Comparison of ENCODE assay signal across 14 cellular contexts in the genomic region with DNA sequence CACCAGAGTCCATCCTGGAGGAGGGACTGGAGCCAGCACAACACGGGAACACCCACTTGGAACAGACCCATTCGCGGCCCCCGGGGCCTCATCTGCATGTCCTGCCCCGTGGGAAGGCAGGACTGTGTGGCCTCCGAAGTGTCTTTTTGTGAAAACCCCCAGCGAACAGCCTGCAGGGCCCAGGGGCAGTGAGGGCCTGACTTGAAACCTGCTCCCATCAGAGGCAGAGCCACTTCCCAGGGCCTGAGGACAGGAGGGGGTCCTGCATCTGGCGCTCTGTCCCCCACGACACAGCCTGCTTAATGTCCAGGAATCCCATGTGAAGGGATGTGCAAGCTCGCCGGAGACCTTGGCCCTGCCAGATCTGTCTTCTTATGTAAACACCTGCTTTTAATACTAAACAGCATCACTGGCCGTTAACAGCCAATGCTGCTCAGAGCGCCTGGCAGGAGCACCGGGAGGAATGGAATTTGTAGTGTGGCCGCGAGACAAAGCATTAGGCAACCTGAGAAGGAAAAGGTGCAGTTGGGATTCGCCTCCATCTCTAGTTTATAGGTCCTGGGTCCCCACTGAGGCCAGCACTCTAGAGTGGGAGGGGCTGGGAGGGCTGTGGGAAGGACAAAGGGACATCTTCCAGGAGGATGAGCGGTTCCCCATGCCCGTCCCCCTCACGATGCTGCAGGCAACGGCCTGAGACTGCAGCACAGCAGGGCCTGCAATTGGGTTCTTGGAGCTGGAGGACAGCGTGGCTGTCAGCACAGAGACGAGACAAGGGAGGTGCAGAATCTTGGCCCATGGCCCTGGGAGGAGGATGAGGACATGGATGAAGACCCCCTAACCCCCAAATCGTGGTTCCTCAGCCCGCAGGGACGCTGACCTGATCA. TPM values are rescaled to one million over a fixed set of nuclear protein-coding genes. Genes with fewer than 3 reads are reported as not detected.
DNase-seq lines count a peak whose midpoint lies in the region; ATAC-seq and TF ChIP-seq lines count a peak whose summit lies in the region.
"Had no signal": no experiment of that assay in that cellular context is flagged by ENCODE, and none has a peak within 500 bp of the region (broad histone marks: within the 10 kb centered on the region; RNA-seq: fewer than 3 reads in every experiment).

No MANE protein-coding gene starts in this region.

- POLR2A ChIA-PET in IMR-90 (lab: Charles Lee; ENCODE audit: unreplicated experiment): interaction anchor here (0.6 kb wide), 1 partner anchor 11 kb away, joined by 3 read pairs; no protein-coding TSS in a partner anchor

- no TSS peak for BruUV-seq in IMR-90 (replicated peaks; lab: Mats Ljungman, UMichigan)

- peaks cover 35% of the 10 kb centered on the region for H3K36me3 ChIP-seq in IMR-90 (ENCODE audit: control insufficient read depth, insufficient read depth, low read length)
- H3K36me3 ChIP-seq in hepatocyte (replicated peaks; ENCODE audit: insufficient read depth, low read depth): no peaks in the 10 kb centered on the region

- 36% methylated on average over 8 of the region's 26 CpGs; no CpG with 5 or more reads in 1 of the 2 experiments for WGBS in IMR-90 (ENCODE audit: extremely low coverage in 2 of 2, insufficient read length in 1 of 2), 2 experiments
- WGBS in hepatocyte (ENCODE audit: low lambda C conversion rate, missing lambda C conversion rate): 62% methylated on average over 26 of the region's 26 CpGs

- peaks cover 17% of the 10 kb centered on the region for H3K36me3 Mint-ChIP-seq in progenitor cell of endocrine pancreas (ENCODE audit: insufficient read depth)
- peaks cover 31% of the 10 kb centered on the region for H3K36me3 Mint-ChIP-seq in activated naive CD8-positive, alpha-beta T cell treated with anti-CD3 and anti-CD28 coated beads, Interleukin-2, amount 50 U/mL, for 24 hours (ENCODE audit: low read depth)

- H3K4me2 ChIP-seq in IMR-90 (ENCODE audit: low read depth, low read length) (no peak overlapping the region), hepatocyte (peak overlapping the region; percentile 43)

- H3K9ac ChIP-seq in IMR-90 (ENCODE audit: low read depth, low read length): no peak overlapping the region

- no peak overlapping the region for H3K56ac ChIP-seq in IMR-90 (ENCODE audit: extremely low read depth, insufficient read depth, low read length)

- H3K4me1 Mint-ChIP-seq in progenitor cell of endocrine pancreas (ENCODE audit: low read depth): no peaks in the 10 kb centered on the region
- H3K4me1 Mint-ChIP-seq in activated naive CD8-positive, alpha-beta T cell treated with anti-CD3 and anti-CD28 coated beads, Interleukin-2, amount 50 U/mL, for 24 hours: peaks cover 3% of the 10 kb centered on the region

- no peak overlapping the region for H3K4ac ChIP-seq in IMR-90 (ENCODE audit: low read depth, low read length)

- peaks cover 5% of the 10 kb centered on the region; the same call in 1 of the 2 replicates for H3K9me1 ChIP-seq in IMR-90 (ENCODE audit: insufficient read depth, low read length)

- TF ChIP-seq RAD21 in IMR-90 (IDR thresholded peaks at IDR 0.05; ENCODE audit: low read length): no peak

- no peak overlapping the region for H3K27ac ChIP-seq in IMR-90 (ENCODE audit: insufficient read depth, low read length)
- H3K27ac ChIP-seq in hepatocyte: no peak overlapping the region

- no peak overlapping the region for H2BK120ac ChIP-seq in IMR-90 (ENCODE audit: low read depth, low read length)

- TF ChIP-seq CTCF in IMR-90 (conservative IDR thresholded peaks at IDR 0.05; ENCODE audit: low read depth, low read length) (no peak), hepatocyte (IDR thresholded peaks at IDR 0.05; ENCODE audit: poor library complexity) (no peak), progenitor cell of endocrine pancreas (IDR thresholded peaks at IDR 0.05; ENCODE audit: unreplicated experiment) (no peak)

- H3K27me3 Mint-ChIP-seq in progenitor cell of endocrine pancreas: no peaks in the 10 kb centered on the region
- no peaks in the 10 kb centered on the region for H3K27me3 Mint-ChIP-seq in activated naive CD8-positive, alpha-beta T cell treated with anti-CD3 and anti-CD28 coated beads, Interleukin-2, amount 50 U/mL, for 24 hours
- H3K27me3 Mint-ChIP-seq: activated naive CD8-positive, alpha-beta T cell treated with anti-CD3 and anti-CD28 coated beads, Interleukin-2, amount 10 ng/mL, durations not matched to agents 7 days and 5 days had no signal

- H2AK9ac ChIP-seq in IMR-90 (replicated peaks; ENCODE audit: low read depth, low read length, poor library complexity): peak overlapping the region; percentile 9

- no peak overlapping the region for H2AK5ac ChIP-seq in IMR-90 (ENCODE audit: low read depth, low read length)

- no peaks in the 10 kb centered on the region for H3K9me2 ChIP-seq in hepatocyte (replicated peaks; ENCODE audit: insufficient read depth)

- no peak overlapping the region for H3K18ac ChIP-seq in IMR-90 (ENCODE audit: low read depth, low read length)

- H3K14ac ChIP-seq in IMR-90 (replicated peaks; ENCODE audit: low read depth, low read length): no peak overlapping the region

- H3K4me3 Mint-ChIP-seq in progenitor cell of endocrine pancreas (ENCODE audit: low read depth): no peak overlapping the region
- no peak overlapping the region for H3K4me3 Mint-ChIP-seq in activated naive CD8-positive, alpha-beta T cell treated with anti-CD3 and anti-CD28 coated beads, Interleukin-2, amount 50 U/mL, for 24 hours
- H3K4me3 Mint-ChIP-seq: activated naive CD8-positive, alpha-beta T cell treated with anti-CD3 and anti-CD28 coated beads, Interleukin-2, amount 10 ng/mL, durations not matched to agents 7 days and 5 days had no signal

- H4K20me1 ChIP-seq in IMR-90 (ENCODE audit: insufficient read depth, low read length) (0 out of 2 replicates have a peak, but pooled peaks cover 8% of the 10 kb centered on the region), hepatocyte (ENCODE audit: insufficient read depth, poor library complexity, severe bottlenecking) (no peaks in the 10 kb centered on the region)

- dilution Hi-C loops in IMR-90 (cut with HindIII; ENCODE audit: low sequenced_read_pairs, unreplicated experiment): no loop called here

- no peak overlapping the region for H2BK15ac ChIP-seq in IMR-90 (ENCODE audit: low read depth, low read length)

- no peak overlapping the region for H4K8ac ChIP-seq in IMR-90 (ENCODE audit: low read depth in 2 of 2, low read length in 2 of 2)

- ATAC-seq in IMR-90 (ENCODE audit: low read depth) (peak; percentile 61), HG03196 (IDR thresholded peaks at IDR 0.05; ENCODE audit: unreplicated experiment) (no peak), HG03095 (IDR thresholded peaks at IDR 0.05; ENCODE audit: unreplicated experiment) (no peak)
- no peak for ATAC-seq in activated naive CD8-positive, alpha-beta T cell treated with anti-CD3 and anti-CD28 coated beads, Interleukin-2, amount 50 U/mL, for 24 hours

- no peak overlapping the region for H2BK5ac ChIP-seq in IMR-90 (ENCODE audit: low read depth, low read length, poor library complexity, severe bottlenecking)

- H3K27me3 ChIP-seq in IMR-90 (ENCODE audit: control insufficient read depth, insufficient read depth, low read length) (no peaks in the 10 kb centered on the region), hepatocyte (no peaks in the 10 kb centered on the region)

- in situ Hi-C loops in IMR-90 (cut with MboI; ENCODE audit: low sequenced_read_pairs): no loop called here

- H3K23ac ChIP-seq in IMR-90 (ENCODE audit: low read depth, low read length): peak overlapping the region; percentile 35; the same call in 1 of the 2 replicates

- H3K27ac Mint-ChIP-seq in progenitor cell of endocrine pancreas: peak overlapping the region; percentile 11
- no peak overlapping the region for H3K27ac Mint-ChIP-seq in activated naive CD8-positive, alpha-beta T cell treated with anti-CD3 and anti-CD28 coated beads, Interleukin-2, amount 50 U/mL, for 24 hours
- H3K27ac Mint-ChIP-seq: activated naive CD8-positive, alpha-beta T cell treated with anti-CD3 and anti-CD28 coated beads, Interleukin-2, amount 10 ng/mL, durations not matched to agents 7 days and 5 days had no signal

- H3K9me3 Mint-ChIP-seq in progenitor cell of endocrine pancreas (ENCODE audit: low read depth): no peaks in the 10 kb centered on the region
- no peaks in the 10 kb centered on the region for H3K9me3 Mint-ChIP-seq in activated naive CD8-positive, alpha-beta T cell treated with anti-CD3 and anti-CD28 coated beads, Interleukin-2, amount 50 U/mL, for 24 hours
- H3K9me3 Mint-ChIP-seq: activated naive CD8-positive, alpha-beta T cell treated with anti-CD3 and anti-CD28 coated beads, Interleukin-2, amount 10 ng/mL, durations not matched to agents 7 days and 5 days had no signal

- H3K4me1 ChIP-seq in IMR-90 (ENCODE audit: control insufficient read depth, insufficient read depth, low read length) (no peaks in the 10 kb centered on the region), hepatocyte (ENCODE audit: insufficient read depth) (peaks cover 5% of the 10 kb centered on the region)

- H3K4me3 ChIP-seq in IMR-90 (ENCODE audit: insufficient read depth, low read depth, low read length): no peak overlapping the region
- H3K4me3 ChIP-seq in hepatocyte: no peak overlapping the region

- no peaks in the 10 kb centered on the region; a peak in 1 of 4 replicates for H3K79me1 ChIP-seq in IMR-90 (ENCODE audit: low read depth in 1 of 2, low read length in 2 of 2)

- no peak overlapping the region for H2BK20ac ChIP-seq in IMR-90 (ENCODE audit: low read depth, low read length)

- H4K91ac ChIP-seq in IMR-90 (ENCODE audit: insufficient read depth, low read depth, low read length): no peak overlapping the region

- no peaks in the 10 kb centered on the region for H3K79me2 ChIP-seq in hepatocyte

- TF ChIP-seq POLR2A in IMR-90 (IDR thresholded peaks at IDR 0.05; ENCODE audit: low read depth, low read length): no peak

- CTCF ChIA-PET in IMR-90 (lab: Yijun Ruan, JAX): no interaction called here

- no peak overlapping the region for H4K5ac ChIP-seq in IMR-90 (ENCODE audit: low read depth, low read length)

- intact Hi-C loops in IMR-90 (cut with micrococcal nuclease): loop anchor here (5.0 kb wide), 1 partner anchor 36 kb away; the partner anchor contains the start of genes GALR2 and SRP68

- peak; percentile 17 for DNase-seq in IMR-90
- peak; percentile 64 for DNase-seq in SK-N-DZ (ENCODE audit: low spot score)
- DNase-seq in hepatocyte (ENCODE audit: low spot score): no peak
- DNase-seq in progenitor cell of endocrine pancreas (ENCODE audit: low spot score, unreplicated experiment): no peak
- no peak for DNase-seq in activated naive CD8-positive, alpha-beta T cell treated with anti-CD3 and anti-CD28 coated beads, Interleukin-2, amount 50 U/mL, for 24 hours
- DNase-seq: activated CD4-positive, CD25-positive, alpha-beta regulatory T cell; activated naive CD8-positive, alpha-beta T cell treated with anti-CD3 and anti-CD28 coated beads, Interleukin-2, amount 10 ng/mL, durations not matched to agents 7 days and 5 days; MM.1S; stimulated activated CD4-positive, alpha-beta T cell treated with anti-CD3 and anti-CD28 coated beads, Interleukin-4, amount 100 ng/mL, for 24 hours; stimulated activated naive CD4-positive, alpha-beta T cell; SW 1271 had no signal

- H2AFZ ChIP-seq in IMR-90 (replicated peaks; ENCODE audit: low read length, poor library complexity) (peak overlapping the region; percentile 37), hepatocyte (no peak overlapping the region)

- H3K9me3 ChIP-seq in IMR-90 (ENCODE audit: control insufficient read depth, insufficient read depth, low read length) (no peaks in the 10 kb centered on the region), hepatocyte (ENCODE audit: low read depth) (no peaks in the 10 kb centered on the region)

RNA-seq across cellular contexts. Expression of gene EVPL, which starts 9.6 kb away (rescaled TPM):
- not detected in 2 replicates for total RNA-seq in IMR-90 (2012; rRNA removed)
- not detected in 2 replicates for polyA plus RNA-seq in IMR-90 (2012; rRNA removed)
- not detected in 2 replicates for polyA plus RNA-seq in IMR-90 (2012; cell fraction: cytosol; rRNA removed)
- 0.01 TPM in 1 of 2 replicates, not detected in the other for polyA plus RNA-seq in IMR-90 (2012; cell fraction: nucleus; rRNA removed; ENCODE audit: low replicate concordance)
- 0.95 and 1.2 TPM in 2 replicates for polyA plus RNA-seq in SK-N-DZ (2014; cell fraction: cytosol; rRNA removed)
- 2.9 and 3.9 TPM in 2 replicates for polyA plus RNA-seq in SK-N-DZ (2014; cell fraction: nucleus; rRNA removed)
- total RNA-seq in hepatocyte: 0.48 and 2.7 TPM in 2 replicates
- 2.0 and 4.6 TPM in 2 replicates for polyA plus RNA-seq in hepatocyte
- total RNA-seq in progenitor cell of endocrine pancreas: 0.05 TPM in 1 of 2 replicates, not detected in the other

RNA-seq across cellular contexts. Expression of gene SRP68, which starts 35.6 kb away (rescaled TPM):
- total RNA-seq in IMR-90 (2012; rRNA removed) (47.1 and 47.2 TPM in 2 replicates), hepatocyte (41.2 and 44.1 TPM in 2 replicates), progenitor cell of endocrine pancreas (74.9 and 79.4 TPM in 2 replicates)
- polyA plus RNA-seq in IMR-90 (2012; rRNA removed) (69.1 and 82.6 TPM in 2 replicates), hepatocyte (51.3 and 70.1 TPM in 2 replicates)
- 28.2 and 52.1 TPM in 2 replicates for polyA plus RNA-seq in IMR-90 (2012; cell fraction: cytosol; rRNA removed)
- polyA plus RNA-seq in IMR-90 (2012; cell fraction: nucleus; rRNA removed; ENCODE audit: low replicate concordance): 24.9 and 48.5 TPM in 2 replicates
- 31.3 and 32.5 TPM in 2 replicates for polyA plus RNA-seq in SK-N-DZ (2014; cell fraction: cytosol; rRNA removed)
- polyA plus RNA-seq in SK-N-DZ (2014; cell fraction: nucleus; rRNA removed): 29.9 and 44.1 TPM in 2 replicates

RNA-seq across cellular contexts. Expression of gene CDK3, which starts 36.1 kb away (rescaled TPM):
- total RNA-seq in IMR-90 (2012; rRNA removed): 0.56 and 0.72 TPM in 2 replicates
- 6.7 and 8.8 TPM in 2 replicates for polyA plus RNA-seq in IMR-90 (2012; rRNA removed)
- 1.7 and 2.4 TPM in 2 replicates for polyA plus RNA-seq in IMR-90 (2012; cell fraction: cytosol; rRNA removed)
- 68.1 and 111 TPM in 2 replicates for polyA plus RNA-seq in IMR-90 (2012; cell fraction: nucleus; rRNA removed; ENCODE audit: low replicate concordance)
- 14.5 and 15.1 TPM in 2 replicates for polyA plus RNA-seq in SK-N-DZ (2014; cell fraction: cytosol; rRNA removed)
- polyA plus RNA-seq in SK-N-DZ (2014; cell fraction: nucleus; rRNA removed): 83.9 and 88.1 TPM in 2 replicates
- total RNA-seq in hepatocyte: 0.88 and 7.8 TPM in 2 replicates
- polyA plus RNA-seq in hepatocyte: 10.6 and 16.6 TPM in 2 replicates
- 17.0 and 21.6 TPM in 2 replicates for total RNA-seq in progenitor cell of endocrine pancreas

RNA-seq across cellular contexts. Expression of gene GALR2, which starts 37.8 kb away (rescaled TPM):
- not detected in 2 replicates for total RNA-seq in IMR-90 (2012; rRNA removed)
- 0.07 and 0.10 TPM in 2 replicates for polyA plus RNA-seq in IMR-90 (2012; rRNA removed)
- polyA plus RNA-seq in IMR-90 (2012; cell fraction: cytosol; rRNA removed): 0.18 TPM in 1 of 2 replicates, not detected in the other
- 0.10 and 0.26 TPM in 2 replicates for polyA plus RNA-seq in IMR-90 (2012; cell fraction: nucleus; rRNA removed; ENCODE audit: low replicate concordance)
- polyA plus RNA-seq in SK-N-DZ (2014; cell fraction: cytosol; rRNA removed): 0.71 TPM in 1 of 2 replicates, not detected in the other
- 0.14 TPM in 1 of 2 replicates, not detected in the other for polyA plus RNA-seq in SK-N-DZ (2014; cell fraction: nucleus; rRNA removed)
- total RNA-seq in hepatocyte: 0.60 TPM in 1 of 2 replicates, not detected in the other
- 0.24 TPM in 1 of 2 replicates, not detected in the other for polyA plus RNA-seq in hepatocyte
- 1.0 and 1.1 TPM in 2 replicates for total RNA-seq in progenitor cell of endocrine pancreas
- total RNA-seq: activated naive CD8-positive, alpha-beta T cell treated with anti-CD3 and anti-CD28 coated beads, Interleukin-2, amount 10 ng/mL, durations not matched to agents 7 days and 5 days had no signal

RNA-seq across cellular contexts. Expression of gene ZACN, which starts 42.2 kb away (rescaled TPM):
- total RNA-seq in IMR-90 (2012; rRNA removed) (not detected in 2 replicates), hepatocyte (0.08 TPM in 1 of 2 replicates, not detected in the other), progenitor cell of endocrine pancreas (0.36 and 0.96 TPM in 2 replicates)
- polyA plus RNA-seq in IMR-90 (2012; rRNA removed) (not detected in 2 replicates), hepatocyte (21.2 and 24.0 TPM in 2 replicates)
- polyA plus RNA-seq in IMR-90 (2012; cell fraction: cytosol; rRNA removed): not detected in 2 replicates
- 0.16 and 0.18 TPM in 2 replicates for polyA plus RNA-seq in IMR-90 (2012; cell fraction: nucleus; rRNA removed; ENCODE audit: low replicate concordance)
- not detected in 2 replicates for polyA plus RNA-seq in SK-N-DZ (2014; cell fraction: cytosol; rRNA removed)
- 0.17 and 1.3 TPM in 2 replicates for polyA plus RNA-seq in SK-N-DZ (2014; cell fraction: nucleus; rRNA removed)
- total RNA-seq: activated naive CD8-positive, alpha-beta T cell treated with anti-CD3 and anti-CD28 coated beads, Interleukin-2, amount 10 ng/mL, durations not matched to agents 7 days and 5 days; renal cortical epithelial cell had no signal

Comparison
In these comparisons a context has a peak if more than half of its experiments do, and no peak if none do; other contexts are left out.
1. DNase-seq: peak in IMR-90 (single experiment) and SK-N-DZ (single experiment); none in hepatocyte (single experiment), progenitor cell of endocrine pancreas (single experiment) and activated naive CD8-positive, alpha-beta T cell treated with anti-CD3 and anti-CD28 coated beads, Interleukin-2, amount 50 U/mL, for 24 hours (single experiment).